In genomic region chr1:156113263-156114004, GRCh38 we compare ENCODE assay signal across 8 cellular contexts. TPM values are rescaled to one million over a fixed set of nuclear protein-coding genes. Genes with fewer than 3 reads are reported as not detected.
DNase-seq lines count a peak whose midpoint lies in the region; ATAC-seq, FAIRE-seq and TF ChIP-seq lines count a peak whose summit lies in the region.

No MANE protein-coding gene starts in this region.

- H3K4me1 ChIP-seq in HUES6 (ENCODE audit: control insufficient read depth, insufficient read depth, low read length), result peaks cover 24% of the 10 kb centered on the region
- H3K4me1 ChIP-seq in ascending aorta, result peaks cover 4 to 13% of the 10 kb centered on the region in 2 donors
- peaks cover 68% of the 10 kb centered on the region for H3K4me1 ChIP-seq in HepG2 (ENCODE audit: insufficient read depth, low read length)
- peaks cover 30 to 64% (median 40%) of the 10 kb centered on the region in 4 donors for H3K4me1 ChIP-seq in stomach

- no peak for FAIRE-seq in HepG2 (lab: Jason Lieb, UNC)

- no TSS peak for BruUV-seq in HepG2 (replicated peaks; lab: Mats Ljungman, UMichigan)

- H3K27me3 ChIP-seq in HUES6 (ENCODE audit: control insufficient read depth, insufficient read depth, low read length), result no peaks in the 10 kb centered on the region
- H3K27me3 ChIP-seq in ascending aorta, result no peaks in the 10 kb centered on the region
- no peaks in the 10 kb centered on the region; a peak in 1 of 5 replicates for H3K27me3 ChIP-seq in HepG2 (ENCODE audit: control insufficient read depth in 1 of 2, insufficient read depth in 2 of 2, low read length in 2 of 2)
- no peaks in the 10 kb centered on the region for H3K27me3 ChIP-seq in stomach

- H3K4me3 ChIP-seq in HUES6 (ENCODE audit: low read depth, low read length) (peak overlapping the region; percentile 88; the same call in 1 of the 2 replicates), ascending aorta (peak overlapping the region; percentile 26 to 100), HepG2 (replicated peaks in 1 of 3; ENCODE audit: insufficient read depth in 1 of 3, low read depth in 2 of 3, low read length in 3 of 3) (peak overlapping the region in 1 of 3 experiments; percentile 83; a peak in 1 of 6 replicates), stomach (peak overlapping the region in 1 of 4 donors; percentile 72)

- DNase-seq in ascending aorta (ENCODE audit: low spot score in 2 of 2) (no peak), HepG2 (ENCODE audit: low spot score) (no peak), stomach (no peak), ACHN (no peak), activated gamma-delta T cell treated with Interleukin-2 at 50 U/mL for 16 hours (no peak)

- TF ChIP-seq RAD21 in HepG2 (CRISPR knock-in tag; IDR thresholded peaks at IDR 0.05), result no peak

- POLR2A ChIA-PET in HepG2 (lab: Yijun Ruan, JAX), result interaction anchor here (0.9 to 6.1 kb wide), 8 partner anchors 8 to 344 kb away, joined by 3 to 90 read pairs (median 8); no protein-coding TSS in a partner anchor

- no peak overlapping the region for H3K27ac ChIP-seq in HUES6 (ENCODE audit: low read depth, low read length)
- H3K27ac ChIP-seq in ascending aorta, result peak overlapping the region; percentile 97
- no peak overlapping the region for H3K27ac ChIP-seq in HepG2 (ENCODE audit: extremely low read length, insufficient read depth, low read length)
- H3K27ac ChIP-seq in stomach, result peak overlapping the region; percentile 91 to 99 (median 93)

- TF ChIP-seq POLR2A in HepG2 (IDR thresholded peaks at IDR 0.05; ENCODE audit: insufficient read depth in 1 of 2, low read depth in 2 of 2, low read length in 2 of 2) (no peak), stomach (IDR thresholded peaks at IDR 0.05) (no peak)

- CTCF ChIA-PET in HepG2 (lab: Yijun Ruan, JAX; ENCODE audit: low intra/inter-chr PET ratio, low total read pairs), result no interaction called here

- 15% methylated on average over 4 of the region's 4 CpGs for WGBS in HepG2 (ENCODE audit: low lambda C conversion rate)
- WGBS in stomach, 5 donors, result 46 to 66% (median 57%) methylated on average over 4 of the region's 4 CpGs

- H3K4me2 ChIP-seq in HepG2 (ENCODE audit: low read depth, low read length), result peak overlapping the region; percentile 80

- H2AFZ ChIP-seq in HepG2 (ENCODE audit: low read length), result no peak overlapping the region

- intact Hi-C loops in ascending aorta (cut with DNase I), result loop anchor here (1.0 to 2.0 kb wide), 3 partner anchors 7 to 15 kb away; no protein-coding TSS in a partner anchor
- intact Hi-C loops in HepG2 (cut with micrococcal nuclease; ENCODE audit: unreplicated experiment), result loop anchor here (2.0 kb wide), 1 partner anchor 17 kb away; no protein-coding TSS in a partner anchor
- intact Hi-C loops in stomach (cut with DNase I; ENCODE audit: low total_unique reads), result no loop called here

- TF ChIP-seq CTCF in ascending aorta (IDR thresholded peaks at IDR 0.05), result no peak
- no peak for TF ChIP-seq CTCF in HepG2 (CRISPR knock-in tag; IDR thresholded peaks at IDR 0.05)
- TF ChIP-seq CTCF in stomach (IDR thresholded peaks at IDR 0.05), result no peak

- peaks cover 6% of the 10 kb centered on the region; the same call in 1 of the 2 replicates for H4K20me1 ChIP-seq in HepG2 (ENCODE audit: insufficient read depth, low read length)

- H3K9me3 ChIP-seq in HUES6 (ENCODE audit: control insufficient read depth, insufficient read depth, low read depth, low read length), result no peaks in the 10 kb centered on the region
- no peaks in the 10 kb centered on the region for H3K9me3 ChIP-seq in ascending aorta
- H3K9me3 ChIP-seq in HepG2 (ENCODE audit: low read length), result no peaks in the 10 kb centered on the region
- no peaks in the 10 kb centered on the region for H3K9me3 ChIP-seq in stomach

- peak overlapping the region; percentile 68 for H3K9ac ChIP-seq in HUES6 (ENCODE audit: low read length)
- no peak overlapping the region for H3K9ac ChIP-seq in HepG2 (ENCODE audit: insufficient read depth, low read depth, low read length)

- in situ Hi-C loops in HepG2 (cut with HindIII; ENCODE audit: extremely low pct_ligation_motif_present, low pct_unique_long_range_greater_than_20kb), result no loop called here
- in situ Hi-C loops in ACHN (cut with HindIII; ENCODE audit: low pct_ligation_motif_present, low pct_unique_long_range_greater_than_20kb, low sequenced_read_pairs), result no loop called here

- H3K36me3 ChIP-seq in HUES6 (ENCODE audit: control insufficient read depth, insufficient read depth, low read length) (no peaks in the 10 kb centered on the region), ascending aorta (peaks cover 0 to 5% of the 10 kb centered on the region in 2 donors), HepG2 (replicated peaks in 1 of 2; ENCODE audit: control insufficient read depth in 1 of 2, insufficient read depth in 2 of 2, low read length in 2 of 2) (no peaks in the 10 kb centered on the region), stomach (peaks cover 0 to 4% (median 0%) of the 10 kb centered on the region in 4 donors)

- H3K79me2 ChIP-seq in HepG2 (ENCODE audit: insufficient read depth, low read length), result peaks cover 37% of the 10 kb centered on the region

- no peak for TF ChIP-seq EP300 in HepG2 (IDR thresholded peaks at IDR 0.05; ENCODE audit: low read depth in 2 of 2, low read length in 2 of 2)
- TF ChIP-seq EP300 in HepG2 (CRISPR knock-in tag; IDR thresholded peaks at IDR 0.05; ENCODE audit: borderline replicate concordance), result no peak
- TF ChIP-seq EP300 in stomach (IDR thresholded peaks at IDR 0.05), result no peak

- ATAC-seq in HepG2 (no peak), GM19463 (IDR thresholded peaks at IDR 0.05; ENCODE audit: unreplicated experiment) (no peak), GM21390 (IDR thresholded peaks at IDR 0.05; ENCODE audit: unreplicated experiment) (no peak)

RNA-seq across cellular contexts. Expression of gene LMNA, which starts 1.1 kb away (rescaled TPM):
- total RNA-seq in ascending aorta (783 TPM), HepG2 (2016; rRNA removed; fragmentation: Illumina TruSeq; extraction: Trizol) (190 and 225 TPM in 2 replicates), stomach (100 to 1,000 TPM in 4 of 5 donors, 10 to 100 TPM in 1; 53.1 to 630 (median 318) TPM)
- 16.7 and 20.3 TPM in 2 replicates for total RNA-seq in HepG2 (2016; cell fraction: cytosol; rRNA removed; fragmentation: Illumina TruSeq; extraction: Trizol; ENCODE audit: low read depth)
- 150 and 214 TPM in 2 replicates for total RNA-seq in HepG2 (2016; cell fraction: insoluble cytoplasmic fraction; rRNA removed; fragmentation: Illumina TruSeq; extraction: Trizol)
- 22.8 and 26.6 TPM in 2 replicates for total RNA-seq in HepG2 (2016; cell fraction: membrane; rRNA removed; fragmentation: Illumina TruSeq; extraction: Trizol)
- total RNA-seq in HepG2 (2016; cell fraction: nucleus; rRNA removed; fragmentation: Illumina TruSeq; extraction: Trizol), result 106 and 117 TPM in 2 replicates
- polyA plus RNA-seq in HepG2 (2011; rRNA removed) (107 and 110 TPM in 2 replicates), stomach (100 to 1,000 TPM; 108 to 201 (median 132) TPM)
- 79.6 and 122 TPM in 2 replicates for polyA plus RNA-seq in HepG2 (2011; cell fraction: cytosol; rRNA removed)
- 236 and 366 TPM in 2 replicates for polyA plus RNA-seq in HepG2 (2011; cell fraction: nucleus; rRNA removed)
- 86.7 and 101 TPM in 2 replicates for polyA plus RNA-seq in HepG2 (2012)
- polyA plus RNA-seq in HepG2 (2016; cell fraction: cytosol; fragmentation: Illumina TruSeq; extraction: Trizol; ENCODE audit: low read depth), result 11.1 and 13.2 TPM in 2 replicates
- 143 and 179 TPM in 2 replicates for polyA plus RNA-seq in HepG2 (2016; cell fraction: insoluble cytoplasmic fraction; fragmentation: Illumina TruSeq; extraction: Trizol; ENCODE audit: low read depth)
- polyA plus RNA-seq in HepG2 (2016; cell fraction: membrane; fragmentation: Illumina TruSeq; extraction: Trizol; ENCODE audit: low read depth), result 12.6 and 16.9 TPM in 2 replicates
- 177 and 182 TPM in 2 replicates for polyA plus RNA-seq in HepG2 (2016; cell fraction: nucleus; fragmentation: Illumina TruSeq; extraction: Trizol; ENCODE audit: insufficient read depth, low read depth)
- 159 and 307 TPM in 2 replicates for polyA minus RNA-seq in HepG2 (2011; rRNA and poly(A)+ RNA removed; ENCODE audit: low replicate concordance)
- polyA minus RNA-seq in HepG2 (2011; cell fraction: cytosol; rRNA and poly(A)+ RNA removed), result 120 and 130 TPM in 2 replicates
- polyA minus RNA-seq in HepG2 (2011; cell fraction: nucleus; rRNA and poly(A)+ RNA removed), result 67.7 and 70.4 TPM in 2 replicates

RNA-seq across cellular contexts. Expression of gene MEX3A, which starts 31.2 kb away (rescaled TPM):
- 1.3 TPM for total RNA-seq in ascending aorta
- total RNA-seq in HepG2 (2016; rRNA removed; fragmentation: Illumina TruSeq; extraction: Trizol), result 7.6 TPM in 2 replicates
- 1.4 and 2.5 TPM in 2 replicates for total RNA-seq in HepG2 (2016; cell fraction: cytosol; rRNA removed; fragmentation: Illumina TruSeq; extraction: Trizol; ENCODE audit: low read depth)
- total RNA-seq in HepG2 (2016; cell fraction: insoluble cytoplasmic fraction; rRNA removed; fragmentation: Illumina TruSeq; extraction: Trizol), result 5.3 and 7.9 TPM in 2 replicates
- 4.5 and 7.8 TPM in 2 replicates for total RNA-seq in HepG2 (2016; cell fraction: membrane; rRNA removed; fragmentation: Illumina TruSeq; extraction: Trizol)
- 6.2 and 7.5 TPM in 2 replicates for total RNA-seq in HepG2 (2016; cell fraction: nucleus; rRNA removed; fragmentation: Illumina TruSeq; extraction: Trizol)
- polyA plus RNA-seq in HepG2 (2011; rRNA removed), result 9.0 and 9.1 TPM in 2 replicates
- 7.3 and 8.1 TPM in 2 replicates for polyA plus RNA-seq in HepG2 (2011; cell fraction: cytosol; rRNA removed)
- polyA plus RNA-seq in HepG2 (2011; cell fraction: nucleus; rRNA removed), result 11.9 and 12.9 TPM in 2 replicates
- polyA plus RNA-seq in HepG2 (2012), result 4.3 and 9.1 TPM in 2 replicates
- 2.9 and 3.3 TPM in 2 replicates for polyA plus RNA-seq in HepG2 (2016; cell fraction: cytosol; fragmentation: Illumina TruSeq; extraction: Trizol; ENCODE audit: low read depth)
- polyA plus RNA-seq in HepG2 (2016; cell fraction: insoluble cytoplasmic fraction; fragmentation: Illumina TruSeq; extraction: Trizol; ENCODE audit: low read depth), result 10.7 and 11.1 TPM in 2 replicates
- 4.7 and 6.0 TPM in 2 replicates for polyA plus RNA-seq in HepG2 (2016; cell fraction: membrane; fragmentation: Illumina TruSeq; extraction: Trizol; ENCODE audit: low read depth)
- polyA plus RNA-seq in HepG2 (2016; cell fraction: nucleus; fragmentation: Illumina TruSeq; extraction: Trizol; ENCODE audit: insufficient read depth, low read depth), result 14.7 and 15.4 TPM in 2 replicates
- polyA minus RNA-seq in HepG2 (2011; rRNA and poly(A)+ RNA removed; ENCODE audit: low replicate concordance), result 2.3 and 13.0 TPM in 2 replicates
- 10.6 and 11.8 TPM in 2 replicates for polyA minus RNA-seq in HepG2 (2011; cell fraction: cytosol; rRNA and poly(A)+ RNA removed)
- 4.1 and 6.2 TPM in 2 replicates for polyA minus RNA-seq in HepG2 (2011; cell fraction: nucleus; rRNA and poly(A)+ RNA removed)
- total RNA-seq in stomach, result 10 to 100 TPM in 1 of 5 donors, 1 to 10 TPM in 2, not detected in 2; 1.5 to 11.0 (median 1.6) TPM
- 1 to 10 TPM in 1 of 3 donors, under 1 TPM in 1, not detected in 1; 0.25 to 1.1 TPM for polyA plus RNA-seq in stomach

RNA-seq across cellular contexts. Expression of gene SEMA4A, which starts 40.0 kb away (rescaled TPM):
- total RNA-seq in ascending aorta, result 0.64 TPM
- total RNA-seq in HepG2 (2016; rRNA removed; fragmentation: Illumina TruSeq; extraction: Trizol), result 0.09 TPM in 1 of 2 replicates, not detected in the other
- not detected in 2 replicates for total RNA-seq in HepG2 (2016; cell fraction: cytosol; rRNA removed; fragmentation: Illumina TruSeq; extraction: Trizol; ENCODE audit: low read depth)
- total RNA-seq in HepG2 (2016; cell fraction: insoluble cytoplasmic fraction; rRNA removed; fragmentation: Illumina TruSeq; extraction: Trizol), result 0.15 TPM in 1 of 2 replicates, not detected in the other
- total RNA-seq in HepG2 (2016; cell fraction: membrane; rRNA removed; fragmentation: Illumina TruSeq; extraction: Trizol), result not detected in 2 replicates
- total RNA-seq in HepG2 (2016; cell fraction: nucleus; rRNA removed; fragmentation: Illumina TruSeq; extraction: Trizol), result 0.13 TPM in 1 of 2 replicates, not detected in the other
- 0.14 and 0.20 TPM in 2 replicates for polyA plus RNA-seq in HepG2 (2011; rRNA removed)
- 0.08 and 0.09 TPM in 2 replicates for polyA plus RNA-seq in HepG2 (2011; cell fraction: cytosol; rRNA removed)
- polyA plus RNA-seq in HepG2 (2011; cell fraction: nucleus; rRNA removed), result 0.21 and 0.61 TPM in 2 replicates
- 0.19 and 0.21 TPM in 2 replicates for polyA plus RNA-seq in HepG2 (2012)
- not detected in 2 replicates for polyA plus RNA-seq in HepG2 (2016; cell fraction: cytosol; fragmentation: Illumina TruSeq; extraction: Trizol; ENCODE audit: low read depth)
- 0.45 TPM in 1 of 2 replicates, not detected in the other for polyA plus RNA-seq in HepG2 (2016; cell fraction: insoluble cytoplasmic fraction; fragmentation: Illumina TruSeq; extraction: Trizol; ENCODE audit: low read depth)
- polyA plus RNA-seq in HepG2 (2016; cell fraction: membrane; fragmentation: Illumina TruSeq; extraction: Trizol; ENCODE audit: low read depth), result not detected in 2 replicates
- polyA plus RNA-seq in HepG2 (2016; cell fraction: nucleus; fragmentation: Illumina TruSeq; extraction: Trizol; ENCODE audit: insufficient read depth, low read depth), result 0.15 TPM in 1 of 2 replicates, not detected in the other
- polyA minus RNA-seq in HepG2 (2011; rRNA and poly(A)+ RNA removed; ENCODE audit: low replicate concordance), result 0.88 and 18.6 TPM in 2 replicates
- polyA minus RNA-seq in HepG2 (2011; cell fraction: cytosol; rRNA and poly(A)+ RNA removed), result not detected in 2 replicates
- 0.39 TPM in 1 of 2 replicates, not detected in the other for polyA minus RNA-seq in HepG2 (2011; cell fraction: nucleus; rRNA and poly(A)+ RNA removed)
- 10 to 100 TPM in 2 of 5 donors, 1 to 10 TPM in 3; 2.6 to 23.3 (median 8.5) TPM for total RNA-seq in stomach
- 10 to 100 TPM in 1 of 3 donors, 1 to 10 TPM in 2; 4.1 to 13.9 (median 4.7) TPM for polyA plus RNA-seq in stomach

RNA-seq across cellular contexts. Expression of gene RAB25, which starts 52.5 kb away (rescaled TPM):
- not detected for total RNA-seq in ascending aorta
- 0.20 TPM in 1 of 2 replicates, not detected in the other for total RNA-seq in HepG2 (2016; rRNA removed; fragmentation: Illumina TruSeq; extraction: Trizol)
- total RNA-seq in HepG2 (2016; cell fraction: cytosol; rRNA removed; fragmentation: Illumina TruSeq; extraction: Trizol; ENCODE audit: low read depth), result not detected in 2 replicates
- 0.17 TPM in 1 of 2 replicates, not detected in the other for total RNA-seq in HepG2 (2016; cell fraction: insoluble cytoplasmic fraction; rRNA removed; fragmentation: Illumina TruSeq; extraction: Trizol)
- 0.17 TPM in 1 of 2 replicates, not detected in the other for total RNA-seq in HepG2 (2016; cell fraction: membrane; rRNA removed; fragmentation: Illumina TruSeq; extraction: Trizol)
- not detected in 2 replicates for total RNA-seq in HepG2 (2016; cell fraction: nucleus; rRNA removed; fragmentation: Illumina TruSeq; extraction: Trizol)
- 0.12 and 0.22 TPM in 2 replicates for polyA plus RNA-seq in HepG2 (2011; rRNA removed)
- polyA plus RNA-seq in HepG2 (2011; cell fraction: cytosol; rRNA removed), result 0.12 and 0.21 TPM in 2 replicates
- polyA plus RNA-seq in HepG2 (2011; cell fraction: nucleus; rRNA removed), result 0.33 and 0.37 TPM in 2 replicates
- 0.33 and 0.34 TPM in 2 replicates for polyA plus RNA-seq in HepG2 (2012)
- not detected in 2 replicates for polyA plus RNA-seq in HepG2 (2016; cell fraction: cytosol; fragmentation: Illumina TruSeq; extraction: Trizol; ENCODE audit: low read depth)
- not detected in 2 replicates for polyA plus RNA-seq in HepG2 (2016; cell fraction: insoluble cytoplasmic fraction; fragmentation: Illumina TruSeq; extraction: Trizol; ENCODE audit: low read depth)
- not detected in 2 replicates for polyA plus RNA-seq in HepG2 (2016; cell fraction: membrane; fragmentation: Illumina TruSeq; extraction: Trizol; ENCODE audit: low read depth)
- polyA plus RNA-seq in HepG2 (2016; cell fraction: nucleus; fragmentation: Illumina TruSeq; extraction: Trizol; ENCODE audit: insufficient read depth, low read depth), result not detected in 2 replicates
- not detected in 2 replicates for polyA minus RNA-seq in HepG2 (2011; rRNA and poly(A)+ RNA removed; ENCODE audit: low replicate concordance)
- not detected in 2 replicates for polyA minus RNA-seq in HepG2 (2011; cell fraction: cytosol; rRNA and poly(A)+ RNA removed)
- polyA minus RNA-seq in HepG2 (2011; cell fraction: nucleus; rRNA and poly(A)+ RNA removed), result not detected in 2 replicates
- 100 to 1,000 TPM in 3 of 5 donors, 10 to 100 TPM in 2; 36.7 to 249 (median 216) TPM for total RNA-seq in stomach
- 100 to 1,000 TPM; 126 to 267 (median 168) TPM for polyA plus RNA-seq in stomach

RNA-seq across cellular contexts. Expression of gene LAMTOR2, which starts 58.9 kb away (rescaled TPM):
- total RNA-seq in ascending aorta (43.9 TPM), HepG2 (2016; rRNA removed; fragmentation: Illumina TruSeq; extraction: Trizol) (66.4 and 84.0 TPM in 2 replicates), stomach (10 to 100 TPM in 3 of 5 donors, 1 to 10 TPM in 1, not detected in 1; 7.0 to 40.6 (median 21.4) TPM)
- 39.6 and 58.1 TPM in 2 replicates for total RNA-seq in HepG2 (2016; cell fraction: cytosol; rRNA removed; fragmentation: Illumina TruSeq; extraction: Trizol; ENCODE audit: low read depth)
- total RNA-seq in HepG2 (2016; cell fraction: insoluble cytoplasmic fraction; rRNA removed; fragmentation: Illumina TruSeq; extraction: Trizol), result 68.2 and 78.9 TPM in 2 replicates
- 45.1 and 68.3 TPM in 2 replicates for total RNA-seq in HepG2 (2016; cell fraction: membrane; rRNA removed; fragmentation: Illumina TruSeq; extraction: Trizol)
- 22.4 and 23.2 TPM in 2 replicates for total RNA-seq in HepG2 (2016; cell fraction: nucleus; rRNA removed; fragmentation: Illumina TruSeq; extraction: Trizol)
- polyA plus RNA-seq in HepG2 (2011; rRNA removed) (36.5 and 44.9 TPM in 2 replicates), stomach (100 to 1,000 TPM; 123 to 170 (median 158) TPM)
- 45.1 and 65.7 TPM in 2 replicates for polyA plus RNA-seq in HepG2 (2011; cell fraction: cytosol; rRNA removed)
- 14.0 and 16.2 TPM in 2 replicates for polyA plus RNA-seq in HepG2 (2011; cell fraction: nucleus; rRNA removed)
- polyA plus RNA-seq in HepG2 (2012), result 28.1 and 35.0 TPM in 2 replicates
- 49.1 and 78.5 TPM in 2 replicates for polyA plus RNA-seq in HepG2 (2016; cell fraction: cytosol; fragmentation: Illumina TruSeq; extraction: Trizol; ENCODE audit: low read depth)
- 91.2 and 98.7 TPM in 2 replicates for polyA plus RNA-seq in HepG2 (2016; cell fraction: insoluble cytoplasmic fraction; fragmentation: Illumina TruSeq; extraction: Trizol; ENCODE audit: low read depth)
- 42.8 and 62.9 TPM in 2 replicates for polyA plus RNA-seq in HepG2 (2016; cell fraction: membrane; fragmentation: Illumina TruSeq; extraction: Trizol; ENCODE audit: low read depth)
- 45.4 and 50.6 TPM in 2 replicates for polyA plus RNA-seq in HepG2 (2016; cell fraction: nucleus; fragmentation: Illumina TruSeq; extraction: Trizol; ENCODE audit: insufficient read depth, low read depth)
- polyA minus RNA-seq in HepG2 (2011; rRNA and poly(A)+ RNA removed; ENCODE audit: low replicate concordance), result 18.1 and 65.8 TPM in 2 replicates
- polyA minus RNA-seq in HepG2 (2011; cell fraction: cytosol; rRNA and poly(A)+ RNA removed), result 8.4 and 8.6 TPM in 2 replicates
- 6.3 and 9.4 TPM in 2 replicates for polyA minus RNA-seq in HepG2 (2011; cell fraction: nucleus; rRNA and poly(A)+ RNA removed)

Comparison
In these comparisons a context has a peak if more than half of its experiments do, and no peak if none do; other contexts are left out.
1. H3K27ac ChIP-seq: peak in ascending aorta (2 of 2) and stomach (5 of 5); none in HUES6 (single experiment) and HepG2 (single experiment).